9 cellular contexts compared by ENCODE assay signal in the genomic region with DNA sequence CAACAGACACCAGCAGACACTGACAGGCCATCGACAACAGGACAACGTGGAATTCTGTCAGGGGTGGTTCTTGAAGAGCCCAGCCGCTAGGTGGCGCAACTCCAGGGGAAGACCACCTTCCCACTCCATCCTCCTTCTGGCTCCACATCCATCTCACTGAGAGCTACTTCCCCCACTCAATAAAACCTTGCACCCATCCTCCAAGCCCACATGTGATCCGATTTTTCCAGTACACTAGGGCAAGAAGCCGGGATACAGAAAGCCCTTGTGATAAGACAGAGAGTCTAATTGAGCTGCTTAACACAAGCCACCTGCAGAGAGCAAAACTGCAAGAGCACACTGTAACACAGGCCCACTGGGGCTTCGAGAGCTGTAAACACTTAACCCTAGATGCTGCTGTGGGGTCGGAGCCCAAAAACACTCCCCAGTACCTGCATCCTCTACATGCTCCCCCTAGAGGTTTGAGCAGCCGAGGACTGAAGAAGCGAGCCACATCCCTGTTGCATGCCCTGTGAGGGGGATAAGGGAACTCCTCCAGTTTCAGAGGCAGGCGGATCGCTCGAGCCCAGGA. TPM values are rescaled to one million over a fixed set of nuclear protein-coding genes. Genes with fewer than 3 reads are reported as not detected.
DNase-seq lines count a peak whose midpoint lies in the region; ATAC-seq and TF ChIP-seq lines count a peak whose summit lies in the region.
"Had no signal": no experiment of that assay in that cellular context is flagged by ENCODE, and none has a peak within 500 bp of the region (broad histone marks: within the 10 kb centered on the region; RNA-seq: fewer than 3 reads in every experiment).

No MANE protein-coding gene starts in this region.

- no peaks in the 10 kb centered on the region for H3K36me3 ChIP-seq in upper lobe of left lung

- H3K4me1 ChIP-seq in upper lobe of left lung, result no peaks in the 10 kb centered on the region

- H3K27me3 Mint-ChIP-seq in glutamatergic neuron (ENCODE audit: unreplicated experiment), result no peaks in the 10 kb centered on the region

- peak; percentile 68 for TF ChIP-seq CTCF in glutamatergic neuron (IDR thresholded peaks at IDR 0.05; ENCODE audit: partially characterized antibody, unreplicated experiment)
- peak in 4 of 6 experiments; percentile 11 to 41 (median 20) for TF ChIP-seq CTCF in upper lobe of left lung (IDR thresholded peaks at IDR 0.05)

- DNase-seq in ACHN, result peak; percentile 49
- DNase-seq in GDM1 (lab: John Stamatoyannopoulos, UW), result peak; percentile 26
- peak; percentile 25 for DNase-seq in LoVo (ENCODE audit: low spot score)
- peak; percentile 11 for DNase-seq in activated CD4-positive, alpha-beta T cell treated with anti-CD3 and anti-CD28 coated beads, Interleukin-2, amount 50 U/mL, for 1 hour
- peak; percentile 69 for DNase-seq in glutamatergic neuron
- DNase-seq in upper lobe of left lung, result no peak

- H3K9me3 ChIP-seq in upper lobe of left lung, result no peaks in the 10 kb centered on the region

- no peaks in the 10 kb centered on the region for H3K4me1 Mint-ChIP-seq in glutamatergic neuron (ENCODE audit: low read depth, unreplicated experiment)
- H3K4me1 Mint-ChIP-seq: central memory CD8-positive, alpha-beta T cell had no signal

- H3K36me3 Mint-ChIP-seq in glutamatergic neuron (ENCODE audit: unreplicated experiment), result no peaks in the 10 kb centered on the region

- 39 to 70% methylated on average over 3 to 9 of the region's 13 CpGs for WGBS in upper lobe of left lung, 2 donors

- no peak overlapping the region for H3K4me3 ChIP-seq in upper lobe of left lung

- in situ Hi-C loops in ACHN (cut with HindIII; ENCODE audit: low pct_ligation_motif_present, low pct_unique_long_range_greater_than_20kb, low sequenced_read_pairs), result no loop called here

- TF ChIP-seq EP300 in upper lobe of left lung (IDR thresholded peaks at IDR 0.05), result no peak

- H3K27ac ChIP-seq in upper lobe of left lung, result no peak overlapping the region

- H3K27me3 ChIP-seq in upper lobe of left lung, result no peaks in the 10 kb centered on the region

- no peak overlapping the region for H3K27ac Mint-ChIP-seq in glutamatergic neuron (ENCODE audit: unreplicated experiment)

- no peak overlapping the region for H3K4me3 Mint-ChIP-seq in glutamatergic neuron (ENCODE audit: unreplicated experiment)
- H3K4me3 Mint-ChIP-seq: central memory CD8-positive, alpha-beta T cell had no signal

- H3K9me3 Mint-ChIP-seq in glutamatergic neuron (ENCODE audit: unreplicated experiment), result peaks cover 2% of the 10 kb centered on the region
- H3K9me3 Mint-ChIP-seq: central memory CD8-positive, alpha-beta T cell had no signal

- no peak for TF ChIP-seq POLR2A in upper lobe of left lung (IDR thresholded peaks at IDR 0.05)

- ATAC-seq in upper lobe of left lung (ENCODE audit: low FRiP score in 2 of 2) (no peak), HG03460 (IDR thresholded peaks at IDR 0.05; ENCODE audit: unreplicated experiment) (no peak), HG03469 (IDR thresholded peaks at IDR 0.05; ENCODE audit: unreplicated experiment) (no peak)

RNA-seq across cellular contexts. Expression of gene RAB39A, which starts 11.5 kb away (rescaled TPM):
- total RNA-seq in glutamatergic neuron (ENCODE audit: unreplicated experiment) (21.9 TPM), upper lobe of left lung (1 to 10 TPM in 5 of 6 donors, not detected in 1; 1.8 to 7.3 (median 3.5) TPM)

RNA-seq across cellular contexts. Expression of gene SLC35F2, which starts 58.2 kb away (rescaled TPM):
- total RNA-seq in glutamatergic neuron (ENCODE audit: unreplicated experiment) (3.5 TPM), upper lobe of left lung (10 to 100 TPM in 2 of 6 donors, 1 to 10 TPM in 4; 1.4 to 10.6 (median 5.5) TPM)

Comparison
In these comparisons a context has a peak if more than half of its experiments do, and no peak if none do; other contexts are left out.
1. DNase-seq: peak in ACHN (single experiment), GDM1 (single experiment), LoVo (single experiment), activated CD4-positive, alpha-beta T cell treated with anti-CD3 and anti-CD28 coated beads, Interleukin-2, amount 50 U/mL, for 1 hour (single experiment) and glutamatergic neuron (single experiment); none in upper lobe of left lung (0 of 2).